Comparison of ENCODE assay signal across 8 cellular contexts in genomic region chr1:109395602-109396512, GRCh38. TPM values are rescaled to one million over a fixed set of nuclear protein-coding genes. Genes with fewer than 3 reads are reported as not detected.
DNase-seq lines count a peak whose midpoint lies in the region; ATAC-seq and TF ChIP-seq lines count a peak whose summit lies in the region.

No MANE protein-coding gene starts in this region.

- H3K27ac Mint-ChIP-seq in naive thymus-derived CD4-positive, alpha-beta T cell, result no peak overlapping the region

- H3K27me3 ChIP-seq in Loucy (ENCODE audit: insufficient read depth, low read length, poor library complexity, severe bottlenecking), result no peaks in the 10 kb centered on the region
- H3K27me3 ChIP-seq in naive thymus-derived CD4-positive, alpha-beta T cell (ENCODE audit: control insufficient read depth in 2 of 2, insufficient read depth in 2 of 2, low read length in 2 of 2), result peaks cover 0 to 18% of the 10 kb centered on the region in 2 donors

- CTCF ChIA-PET in naive thymus-derived CD4-positive, alpha-beta T cell (lab: Charles Lee), result interaction anchor here (0.6 to 5.4 kb wide), 2 partner anchors 117 to 136 kb away, joined by 3 to 62 read pairs; no protein-coding TSS in a partner anchor

- no peaks in the 10 kb centered on the region for H3K9me2 ChIP-seq in Loucy (replicated peaks; ENCODE audit: low read depth, low read length)

- no peak overlapping the region for H2AFZ ChIP-seq in Loucy (ENCODE audit: low read length)

- H3K9ac ChIP-seq in Loucy (ENCODE audit: low read depth, low read length, poor library complexity, severe bottlenecking), result peak overlapping the region; percentile 61

- no peaks in the 10 kb centered on the region for H3K9me3 ChIP-seq in Loucy (ENCODE audit: insufficient read depth, low read depth, low read length)
- no peaks in the 10 kb centered on the region for H3K9me3 ChIP-seq in naive thymus-derived CD4-positive, alpha-beta T cell (ENCODE audit: control insufficient read depth in 2 of 3, low read length in 3 of 3)

- H3K36me3 Mint-ChIP-seq in naive thymus-derived CD4-positive, alpha-beta T cell, result peaks cover 0 to 4% (median 0%) of the 10 kb centered on the region in 5 donors

- H3K4me3 ChIP-seq in AG10803 (ENCODE audit: low read length) (peak overlapping the region; percentile 12), Loucy (ENCODE audit: low read length, poor library complexity, severe bottlenecking) (peak overlapping the region; percentile 83)
- H3K4me3 ChIP-seq in naive thymus-derived CD4-positive, alpha-beta T cell (ENCODE audit: low read length), result no peak overlapping the region

- peak overlapping the region; percentile 95 for H3K27ac ChIP-seq in cingulate gyrus (ENCODE audit: low read depth, low read length)
- H3K27ac ChIP-seq in naive thymus-derived CD4-positive, alpha-beta T cell (ENCODE audit: low read depth, low read length), result no peak overlapping the region

- peaks cover 0 to 34% (median 16%) of the 10 kb centered on the region in 7 donors for H3K4me1 Mint-ChIP-seq in naive thymus-derived CD4-positive, alpha-beta T cell

- ATAC-seq in naive thymus-derived CD4-positive, alpha-beta T cell, result no peak
- ATAC-seq in HG03457 (IDR thresholded peaks at IDR 0.05; ENCODE audit: unreplicated experiment), result no peak
- no peak for ATAC-seq in HG03135 (IDR thresholded peaks at IDR 0.05; ENCODE audit: unreplicated experiment)
- no peak for ATAC-seq in GM21737 (IDR thresholded peaks at IDR 0.05; ENCODE audit: unreplicated experiment)

- TF ChIP-seq CTCF in AG10803 (conservative IDR thresholded peaks at IDR 0.05; ENCODE audit: low read length), result no peak
- TF ChIP-seq CTCF in Loucy (conservative IDR thresholded peaks at IDR 0.05; ENCODE audit: low read length), result no peak

- POLR2A ChIA-PET in naive thymus-derived CD4-positive, alpha-beta T cell (lab: Charles Lee), result interaction anchor here (1.2 kb wide), 1 partner anchor 153 kb away, joined by 3 read pairs; the partner anchor contains the start of gene GNAI3

- DNase-seq in AG10803 (ENCODE audit: low read depth) (peak; percentile 78), NCI-H345 treated with DMSO at 0.1 percent for 48 hours (lab: John Stamatoyannopoulos, UW; ENCODE audit: unreplicated experiment) (no peak)
- DNase-seq in naive thymus-derived CD4-positive, alpha-beta T cell, result no peak

- intact Hi-C loops in naive thymus-derived CD4-positive, alpha-beta T cell (cut with micrococcal nuclease), result loop anchor here (5.0 kb wide), 3 partner anchors 136 to 284 kb away; partner anchors contain the start of genes ELAPOR1 (in 1 of the 2) and SARS1 (in 1 of the 2)

- H3F3A ChIP-seq in Loucy (ENCODE audit: low read depth), result no peaks in the 10 kb centered on the region; the same call in 1 of the 2 replicates

- peak overlapping the region in 8 of 10 donors; percentile 16 to 88 (median 68) for H3K4me3 Mint-ChIP-seq in naive thymus-derived CD4-positive, alpha-beta T cell

- H3K4me1 ChIP-seq in Loucy (ENCODE audit: insufficient read depth, low read length, poor library complexity, severe bottlenecking), result peaks cover 45% of the 10 kb centered on the region
- H3K4me1 ChIP-seq in naive thymus-derived CD4-positive, alpha-beta T cell (ENCODE audit: control insufficient read depth in 2 of 2, insufficient read depth in 2 of 2, low read length in 2 of 2), result peaks cover 0 to 6% of the 10 kb centered on the region in 2 donors

- peaks cover 48 to 65% (median 49%) of the 10 kb centered on the region in 5 donors for H3K27me3 Mint-ChIP-seq in naive thymus-derived CD4-positive, alpha-beta T cell

- H3K4me2 ChIP-seq in Loucy (ENCODE audit: low read depth, low read length, poor library complexity, severe bottlenecking), result peak overlapping the region; percentile 92

- H3K79me2 ChIP-seq in Loucy (ENCODE audit: insufficient read depth, low read length), result peaks cover 52% of the 10 kb centered on the region

- peaks cover 13% of the 10 kb centered on the region for H4K20me1 ChIP-seq in Loucy (ENCODE audit: insufficient read depth, low read length, poor library complexity, severe bottlenecking)

- H3K36me3 ChIP-seq in Loucy (ENCODE audit: insufficient read depth, low read length), result peaks cover 4% of the 10 kb centered on the region; the same call in 1 of the 2 replicates
- peaks cover 0 to 3% (median 0%) of the 10 kb centered on the region in 3 experiments for H3K36me3 ChIP-seq in naive thymus-derived CD4-positive, alpha-beta T cell (ENCODE audit: control insufficient read depth in 2 of 3, insufficient read depth in 3 of 3, low read length in 3 of 3)

- H3K9me3 Mint-ChIP-seq in naive thymus-derived CD4-positive, alpha-beta T cell, result peaks cover 0 to 3% (median 0%) of the 10 kb centered on the region in 11 donors

RNA-seq across cellular contexts. Expression of gene SORT1, which starts 1.9 kb away (rescaled TPM):
- 10 to 100 TPM in 1 of 5 experiments, 1 to 10 TPM in 4; 1.0 to 25.6 (median 1.8) TPM for total RNA-seq in naive thymus-derived CD4-positive, alpha-beta T cell
- polyA plus RNA-seq in naive thymus-derived CD4-positive, alpha-beta T cell, result not detected

RNA-seq across cellular contexts. Expression of gene PSMA5, which starts 30.4 kb away (rescaled TPM):
- total RNA-seq in naive thymus-derived CD4-positive, alpha-beta T cell, result 100 to 1,000 TPM in 1 of 5 experiments, 10 to 100 TPM in 4; 38.3 to 203 (median 70.7) TPM
- 10 to 100 TPM; 80.0 to 81.9 TPM for polyA plus RNA-seq in naive thymus-derived CD4-positive, alpha-beta T cell
